ENCODE assay signal across 8 cellular contexts in the genomic region with DNA sequence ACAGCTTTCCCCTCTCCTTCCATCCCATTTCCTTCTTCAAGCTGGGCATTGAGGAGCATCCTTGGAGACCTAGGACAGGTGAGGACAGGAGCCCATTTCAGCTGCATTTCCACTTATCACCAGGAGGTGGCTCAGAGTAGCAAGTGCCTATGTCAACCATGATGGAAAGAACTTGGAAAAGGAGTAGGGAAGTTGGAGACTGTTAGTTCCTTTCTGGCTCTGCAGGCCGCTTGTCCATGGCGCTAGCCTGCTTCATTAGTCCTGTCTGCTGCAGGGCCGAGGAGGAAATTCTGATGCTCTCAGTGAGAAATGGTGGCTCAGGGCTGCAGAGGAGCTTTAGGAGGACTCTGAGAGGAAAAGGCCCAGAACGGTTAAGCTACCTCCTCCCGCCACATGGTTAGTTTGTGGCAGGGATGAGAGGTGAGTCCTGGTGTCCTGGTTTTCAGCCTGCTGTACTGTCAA. TPM values are rescaled to one million over a fixed set of nuclear protein-coding genes. Genes with fewer than 3 reads are reported as not detected.
A peak's percentile ranks its signal among the peaks of the same experiment; 100 is the strongest.
DNase-seq lines count a peak whose midpoint lies in the region; ATAC-seq and TF ChIP-seq lines count a peak whose summit lies in the region.

No MANE protein-coding gene starts in this region.

- no peak overlapping the region for H3K4me3 ChIP-seq in HAP-1
- no peak overlapping the region for H3K4me3 ChIP-seq in PC-9
- H3K4me3 ChIP-seq in smooth muscle cell: no peak overlapping the region

- no peaks in the 10 kb centered on the region for H3K9me3 Mint-ChIP-seq in activated naive CD4-positive, alpha-beta T cell treated with anti-CD3 and anti-CD28 coated beads, Interleukin-2, amount 50 U/mL, for 72 hours

- H3K27ac ChIP-seq in C4-2B (no peak overlapping the region), PC-9 (no peak overlapping the region), smooth muscle cell (ENCODE audit: low read depth) (no peak overlapping the region)

- H2AFZ ChIP-seq in PC-9 (no peak overlapping the region), smooth muscle cell (ENCODE audit: low read depth) (no peak overlapping the region)

- intact Hi-C loops in PC-9 (cut with micrococcal nuclease; ENCODE audit: unreplicated experiment) (loop anchor here (1.0 kb wide), 1 partner anchor 23 kb away; no protein-coding TSS in a partner anchor), left cardiac atrium (cut with DNase I) (loop anchor here in 1 of 2 donors (2.0 kb wide), 1 partner anchor 24 kb away; no protein-coding TSS in a partner anchor)

- H3K9ac ChIP-seq in smooth muscle cell (ENCODE audit: low read depth): no peak overlapping the region

- peak; percentile 79 to 86 for DNase-seq in HAP-1 (ENCODE audit: low spot score in 2 of 2)
- DNase-seq in PC-9: peak; percentile 46 to 50
- peak in 1 of 2 donors; percentile 45 for DNase-seq in activated naive CD4-positive, alpha-beta T cell treated with anti-CD3 and anti-CD28 coated beads, Interleukin-2, amount 50 U/mL, for 72 hours (ENCODE audit: low spot score in 2 of 2)
- DNase-seq in left cardiac atrium: peak; percentile 65
- DNase-seq in smooth muscle cell (lab: John Stamatoyannopoulos, UW; ENCODE audit: unreplicated experiment): no peak

- H3F3A ChIP-seq in PC-9 (ENCODE audit: insufficient read depth, low read depth): no peaks in the 10 kb centered on the region; the same call in 1 of the 2 replicates
- H3F3A ChIP-seq in smooth muscle cell (ENCODE audit: low read depth): no peaks in the 10 kb centered on the region

- no TSS peak for BruUV-seq in PC-9 (replicated peaks; lab: Mats Ljungman, UMichigan)

- no peak overlapping the region for H3K27ac Mint-ChIP-seq in activated naive CD4-positive, alpha-beta T cell treated with anti-CD3 and anti-CD28 coated beads, Interleukin-2, amount 50 U/mL, for 72 hours

- TF ChIP-seq CTCF in C4-2B (conservative IDR thresholded peaks at IDR 0.05) (peak; percentile 85), PC-9 (conservative IDR thresholded peaks at IDR 0.05) (peak; percentile 87), smooth muscle cell (IDR thresholded peaks at IDR 0.05; ENCODE audit: borderline replicate concordance, insufficient read depth, poor library complexity, severe bottlenecking) (peak; percentile 81)

- H3K36me3 ChIP-seq in HAP-1 (replicated peaks) (no peaks in the 10 kb centered on the region), PC-9 (ENCODE audit: low read depth) (no peaks in the 10 kb centered on the region), smooth muscle cell (ENCODE audit: low read depth) (no peaks in the 10 kb centered on the region)

- in situ Hi-C loops in HAP-1 (cut with MboI; ENCODE audit: low sequenced_read_pairs): loop anchor here (25.0 kb wide), 1 partner anchor 115 kb away; no protein-coding TSS in a partner anchor

- H3K4me1 ChIP-seq in HAP-1 (no peaks in the 10 kb centered on the region), PC-9 (replicated peaks; ENCODE audit: insufficient read depth) (no peaks in the 10 kb centered on the region), smooth muscle cell (ENCODE audit: low read depth) (no peaks in the 10 kb centered on the region)

- peak; percentile 53 to 62 for ATAC-seq in activated naive CD4-positive, alpha-beta T cell treated with anti-CD3 and anti-CD28 coated beads, Interleukin-2, amount 50 U/mL, for 72 hours
- ATAC-seq in left cardiac atrium (peak; percentile 85 to 86), HG02981 (IDR thresholded peaks at IDR 0.05; ENCODE audit: unreplicated experiment) (no peak), HG02642 (IDR thresholded peaks at IDR 0.05; ENCODE audit: poor library complexity, unreplicated experiment) (no peak)

- H3K9me2 ChIP-seq in PC-9 (ENCODE audit: insufficient read depth): no peaks in the 10 kb centered on the region; the same call in 1 of the 2 replicates

- CTCF ChIA-PET in PC-9 (lab: Charles Lee): interaction anchor here (0.5 to 1.1 kb wide), 3 partner anchors 23 to 146 kb away, joined by 3 to 7 read pairs (median 3); no protein-coding TSS in a partner anchor

- peaks cover 32% of the 10 kb centered on the region for H3K27me3 ChIP-seq in HAP-1 (ENCODE audit: low read depth)
- no peaks in the 10 kb centered on the region for H3K27me3 ChIP-seq in PC-9 (ENCODE audit: insufficient read depth, low read depth)
- H3K27me3 ChIP-seq in smooth muscle cell (ENCODE audit: low read depth): peaks cover 6% of the 10 kb centered on the region

- H3K4me2 ChIP-seq in PC-9 (no peak overlapping the region), smooth muscle cell (no peak overlapping the region)

- H4K20me1 ChIP-seq in PC-9 (ENCODE audit: insufficient read depth): no peaks in the 10 kb centered on the region
- H4K20me1 ChIP-seq in smooth muscle cell (ENCODE audit: low read depth): no peaks in the 10 kb centered on the region

- H3K79me2 ChIP-seq in PC-9 (ENCODE audit: low read depth) (no peaks in the 10 kb centered on the region), smooth muscle cell (ENCODE audit: low read depth) (no peaks in the 10 kb centered on the region)

- H3K36me3 Mint-ChIP-seq in activated naive CD4-positive, alpha-beta T cell treated with anti-CD3 and anti-CD28 coated beads, Interleukin-2, amount 50 U/mL, for 72 hours: no peaks in the 10 kb centered on the region

- WGBS in smooth muscle cell (ENCODE audit: low lambda C conversion rate): 67% methylated on average over 5 of the region's 5 CpGs

- H3K9me3 ChIP-seq in HAP-1 (peaks cover 8% of the 10 kb centered on the region; the same call in 1 of the 2 replicates), PC-9 (ENCODE audit: insufficient read depth, low read depth) (no peaks in the 10 kb centered on the region), smooth muscle cell (replicated peaks; ENCODE audit: low read depth) (no peaks in the 10 kb centered on the region)

- POLR2A ChIA-PET in PC-9 (lab: Charles Lee; ENCODE audit: unreplicated experiment): interaction anchor here (0.5 kb wide), 1 partner anchor 34 kb away, joined by 3 read pairs; no protein-coding TSS in a partner anchor

RNA-seq across cellular contexts. Expression of a gene that starts 7.0 kb away (rescaled TPM):
- 82.6 and 91.1 TPM in 2 replicates for total RNA-seq in PC-9 (2021)
- total RNA-seq in activated naive CD4-positive, alpha-beta T cell treated with anti-CD3 and anti-CD28 coated beads, Interleukin-2, amount 50 U/mL, for 72 hours: 1 to 10 TPM in 1 of 2 donors, under 1 TPM in 1; 0.73 to 2.5 TPM
- total RNA-seq in left cardiac atrium: 10 to 100 TPM; 29.6 to 77.5 TPM
- total RNA-seq in smooth muscle cell: 139 and 144 TPM in 2 replicates
- polyA plus RNA-seq in smooth muscle cell: 257 and 312 TPM in 2 replicates

RNA-seq across cellular contexts. Expression of a gene that starts 44.0 kb away (rescaled TPM):
- total RNA-seq in PC-9 (2021) (61.8 and 101 TPM in 2 replicates), left cardiac atrium (100 to 1,000 TPM; 175 to 223 TPM), smooth muscle cell (189 and 215 TPM in 2 replicates)
- total RNA-seq in activated naive CD4-positive, alpha-beta T cell treated with anti-CD3 and anti-CD28 coated beads, Interleukin-2, amount 50 U/mL, for 72 hours: 10 to 100 TPM; 37.2 to 38.4 TPM
- 153 TPM in 2 replicates for polyA plus RNA-seq in smooth muscle cell

Comparison
In these comparisons a context has a peak if more than half of its experiments do, and no peak if none do; other contexts are left out.
1. ATAC-seq: peak in activated naive CD4-positive, alpha-beta T cell treated with anti-CD3 and anti-CD28 coated beads, Interleukin-2, amount 50 U/mL, for 72 hours (2 of 2) and left cardiac atrium (2 of 2); none in HG02981 (single experiment) and HG02642 (single experiment).
2. RNA of a gene that starts 7.0 kb away (total RNA-seq): 139 to 144 TPM in smooth muscle cell, 82.6 to 91.1 TPM in PC-9 and 29.6 to 77.5 TPM in left cardiac atrium; 0.73 to 2.5 TPM in activated naive CD4-positive, alpha-beta T cell treated with anti-CD3 and anti-CD28 coated beads, Interleukin-2, amount 50 U/mL, for 72 hours; every median in the first group is over 4 times any median in the second.
3. Peak in every context shown above with its lines, with median percentiles within 50 percentile points of each other: CTCF ChIP-seq.